ENCODE assay signal across 9 cellular contexts in the genomic region with DNA sequence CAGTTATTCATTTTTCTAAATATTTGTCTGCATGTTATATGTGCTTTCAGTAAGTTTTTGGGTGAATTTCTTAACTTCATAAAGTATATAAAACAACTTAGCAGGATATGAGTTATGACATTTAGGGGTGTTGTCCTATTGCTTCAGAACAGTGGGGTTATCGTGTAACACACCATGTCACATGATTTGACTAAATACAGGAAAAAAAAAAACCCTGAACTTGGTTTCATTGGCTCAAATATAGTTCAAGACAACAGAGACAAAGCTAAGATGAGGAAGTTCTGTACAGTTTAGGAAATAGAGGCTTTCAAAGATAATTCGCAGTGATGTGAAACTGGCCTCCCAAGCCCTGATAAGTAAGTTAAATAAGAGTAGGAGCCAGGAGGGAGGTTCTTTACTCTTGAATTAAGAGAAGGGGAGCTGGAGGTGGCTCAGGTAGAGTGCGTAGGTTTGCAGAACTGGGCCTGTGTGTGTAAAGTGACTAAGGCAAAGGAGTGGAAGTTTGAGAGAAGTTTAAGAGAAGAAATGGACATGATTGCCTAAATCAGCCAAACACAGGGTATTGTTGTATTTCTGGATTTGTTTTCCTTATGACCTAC. TPM values are rescaled to one million over a fixed set of nuclear protein-coding genes. Genes with fewer than 3 reads are reported as not detected.
A peak's percentile ranks its signal among the peaks of the same experiment; 100 is the strongest.
DNase-seq lines count a peak whose midpoint lies in the region; ATAC-seq and TF ChIP-seq lines count a peak whose summit lies in the region.
"Had no signal": no experiment of that assay in that cellular context is flagged by ENCODE, and none has a peak within 500 bp of the region (broad histone marks: within the 10 kb centered on the region; RNA-seq: fewer than 3 reads in every experiment).

No MANE protein-coding gene starts in this region.

- H3K36me3 ChIP-seq in DOHH2 (ENCODE audit: control insufficient read depth, low read length) = no peaks in the 10 kb centered on the region

- intact Hi-C loops in dorsolateral prefrontal cortex (cut with DNase I) = loop anchor here (10.0 kb wide), 2 partner anchors 143 to 653 kb away; a partner anchor contains a TSS
- intact Hi-C loops in natural killer cell (cut with micrococcal nuclease) = no loop called here

- H3F3A ChIP-seq in DOHH2 (ENCODE audit: control insufficient read depth, insufficient read depth) = peaks cover 7% of the 10 kb centered on the region

- H3K27me3 ChIP-seq in DOHH2 (ENCODE audit: control insufficient read depth, low read length) (no peaks in the 10 kb centered on the region), dorsolateral prefrontal cortex (no peaks in the 10 kb centered on the region)

- no peaks in the 10 kb centered on the region for H3K9me2 ChIP-seq in DOHH2 (replicated peaks; ENCODE audit: control insufficient read depth, low read length)

- H3K27ac Mint-ChIP-seq in natural killer cell = peak overlapping the region; percentile 81 to 84

- peaks cover 13% of the 10 kb centered on the region for H4K20me1 ChIP-seq in DOHH2 (ENCODE audit: control insufficient read depth, insufficient read depth, low read depth, low read length)

- H3K9me3 ChIP-seq in DOHH2 (ENCODE audit: control insufficient read depth, insufficient read depth, low read length) = no peaks in the 10 kb centered on the region

- H3K4me3 ChIP-seq in DOHH2 (ENCODE audit: low read length) (peak overlapping the region; percentile 47), NB4 (ENCODE audit: low read depth, low read length) (peak overlapping the region; percentile 49), dorsolateral prefrontal cortex (peak overlapping the region in 26 of 59 donors; percentile 0 to 41 (median 20))

- TF ChIP-seq CTCF in DOHH2 (IDR thresholded peaks at IDR 0.05; ENCODE audit: low read depth, low read length, poor library complexity, severe bottlenecking) (no peak), NB4 (IDR thresholded peaks at IDR 0.05; ENCODE audit: low read depth, low read length) (no peak), dorsolateral prefrontal cortex (IDR thresholded peaks at IDR 0.05 in 54 of 56, conservative IDR thresholded peaks at IDR 0.05 in 2 of 56; ENCODE audit: low read depth in 1 of 56, partially characterized antibody in 56 of 56) (no peak), natural killer cell (IDR thresholded peaks at IDR 0.05) (no peak)

- H3K27ac ChIP-seq in DOHH2 (ENCODE audit: low read depth, low read length) (peak overlapping the region; percentile 47), dorsolateral prefrontal cortex (peak overlapping the region in 49 of 59 donors; percentile 4 to 83 (median 52))

- no peaks in the 10 kb centered on the region for H3K27me3 Mint-ChIP-seq in natural killer cell (ENCODE audit: low read depth in 2 of 2)

- H3K4me1 ChIP-seq in DOHH2 (ENCODE audit: control insufficient read depth, low read length) = peaks cover 64% of the 10 kb centered on the region

- no peak for TF ChIP-seq POLR2A in NB4 (IDR thresholded peaks at IDR 0.05; ENCODE audit: extremely low read depth, insufficient read length)

- peak overlapping the region; percentile 69 for H3K4me3 Mint-ChIP-seq in natural killer cell

- no peaks in the 10 kb centered on the region for H3K36me3 Mint-ChIP-seq in natural killer cell

- H3K79me2 ChIP-seq in DOHH2 (ENCODE audit: control insufficient read depth, low read length) = peaks cover 82% of the 10 kb centered on the region

- H3K4me1 Mint-ChIP-seq in natural killer cell = peaks cover 38 to 51% of the 10 kb centered on the region in 2 donors

- ATAC-seq in natural killer cell = peak; percentile 37 to 67 (median 42)

- peak overlapping the region; percentile 57 for H3K4me2 ChIP-seq in DOHH2 (ENCODE audit: low read length)

- H3K9me3 Mint-ChIP-seq in natural killer cell = no peaks in the 10 kb centered on the region

- DNase-seq in NB4 (ENCODE audit: low read depth) (peak; percentile 82), dorsolateral prefrontal cortex (no peak), natural killer cell (no peak), RPMI8226 (no peak), NCI-H1105 (lab: John Stamatoyannopoulos, UW) (no peak), nucleus accumbens (lab: John Stamatoyannopoulos, UW) (no peak)
- no peak for DNase-seq in stimulated activated CD4-positive, alpha-beta T cell treated with anti-CD3 and anti-CD28 coated beads, Interleukin-4, amount 100 ng/mL, for 1 hour
- DNase-seq: activated effector memory CD4-positive, alpha-beta T cell treated with anti-CD3 and anti-CD28 coated beads, Interleukin-2, amount 50 U/mL, for 16 hours had no signal

RNA-seq across cellular contexts. Expression of a gene that starts 53.9 kb away (rescaled TPM):
- total RNA-seq in dorsolateral prefrontal cortex (10 to 100 TPM; 11.9 to 38.1 (median 21.9) TPM), natural killer cell (10 to 100 TPM; 31.6 to 41.4 (median 34.8) TPM)
